Comparison of ENCODE assay signal across 21 cellular contexts in genomic region chr17:74490716-74491115, GRCh38. TPM values are rescaled to one million over a fixed set of nuclear protein-coding genes. Genes with fewer than 3 reads are reported as not detected.
"Had no signal": no experiment of that assay in that cellular context is flagged by ENCODE, and none has a peak within 500 bp of the region (broad histone marks: within the 10 kb centered on the region; RNA-seq: fewer than 3 reads in every experiment).

No MANE protein-coding gene starts in this region.

- H3K27ac ChIP-seq: esophagus muscularis mucosa, heart right ventricle, transverse colon had no signal

- H3K36me3 ChIP-seq: esophagus muscularis mucosa, transverse colon had no signal

- H3K27me3 ChIP-seq: transverse colon had no signal

- H3K36me3 Mint-ChIP-seq: brain had no signal

- H3K9me3 ChIP-seq: esophagus muscularis mucosa, heart right ventricle, transverse colon had no signal

- H3K27ac Mint-ChIP-seq: activated CD4-positive, alpha-beta memory T cell treated with anti-CD3 and anti-CD28 coated beads, Interleukin-2, amount 10 ng/mL, durations not matched to agents 7 days and 5 days; activated CD8-positive, alpha-beta memory T cell treated with anti-CD3 and anti-CD28 coated beads, Interleukin-2, amount 10 ng/mL, durations not matched to agents 7 days and 5 days; activated naive CD4-positive, alpha-beta T cell treated with anti-CD3 and anti-CD28 coated beads, Interleukin-2, amount 10 ng/mL, durations not matched to agents 7 days and 5 days; activated naive CD8-positive, alpha-beta T cell treated with anti-CD3 and anti-CD28 coated beads, Interleukin-2, amount 50 U/mL, for 24 hours; activated T-cell treated with anti-CD3 and anti-CD28 coated beads, Interleukin-2, amount 50 U/mL, for 24 hours; activated T-helper 2 cell treated with anti-CD3 and anti-CD28 coated beads, Interferon-gamma antibody, Interleukin-2, Interleukin-4, amounts not matched to agents 10 μg/mL and 5 μg/mL and 100 μg/mL, durations not matched to agents 14 hours and 24 hours and 36 hours; brain had no signal

- H3K4me1 ChIP-seq: esophagus muscularis mucosa, heart right ventricle had no signal

- H3K4me3 Mint-ChIP-seq: activated CD4-positive, alpha-beta memory T cell treated with anti-CD3 and anti-CD28 coated beads, Interleukin-2, amount 10 ng/mL, durations not matched to agents 7 days and 5 days; activated CD8-positive, alpha-beta memory T cell treated with anti-CD3 and anti-CD28 coated beads, Interleukin-2, amount 10 ng/mL, durations not matched to agents 7 days and 5 days; activated naive CD4-positive, alpha-beta T cell treated with anti-CD3 and anti-CD28 coated beads, Interleukin-2, amount 10 ng/mL, durations not matched to agents 7 days and 5 days; activated naive CD8-positive, alpha-beta T cell treated with anti-CD3 and anti-CD28 coated beads, Interleukin-2, amount 50 U/mL, for 24 hours; activated T-cell treated with anti-CD3 and anti-CD28 coated beads, Interleukin-2, amount 50 U/mL, for 24 hours; brain; nephron had no signal

- H3K4me3 ChIP-seq: esophagus muscularis mucosa, heart right ventricle, transverse colon had no signal

- H3K9me3 Mint-ChIP-seq: activated T-cell treated with anti-CD3 and anti-CD28 coated beads, Interleukin-2, amount 50 U/mL, for 24 hours had no signal

- DNase-seq: activated CD4-positive, alpha-beta memory T cell treated with anti-CD3 and anti-CD28 coated beads, Interleukin-2, amount 10 ng/mL, durations not matched to agents 7 days and 5 days; activated CD4-positive, alpha-beta T cell treated with anti-CD3 and anti-CD28 coated beads for 48 hours; activated CD4-positive, CD25-positive, alpha-beta regulatory T cell; activated CD8-positive, alpha-beta memory T cell treated with anti-CD3 and anti-CD28 coated beads, Interleukin-2, amount 10 ng/mL, durations not matched to agents 7 days and 5 days; activated naive CD4-positive, alpha-beta T cell treated with anti-CD3 and anti-CD28 coated beads, Interleukin-2, amount 10 ng/mL, durations not matched to agents 7 days and 5 days; activated naive CD8-positive, alpha-beta T cell treated with anti-CD3 and anti-CD28 coated beads, Interleukin-2, amount 50 U/mL, for 24 hours; activated T-cell treated with anti-CD3 and anti-CD28 coated beads, Interleukin-2, amount 50 U/mL, for 24 hours; anterior cingulate cortex; central memory CD4-positive, alpha-beta T cell; effector CD4-positive, alpha-beta T cell; heart right ventricle; occipital lobe; retina; stimulated activated naive CD4-positive, alpha-beta T cell treated with Interleukin-2 at 50 U/mL for 16 hours; T-helper 1 cell; T1000; transverse colon had no signal

- H3K27me3 Mint-ChIP-seq: activated naive CD8-positive, alpha-beta T cell treated with anti-CD3 and anti-CD28 coated beads, Interleukin-2, amount 50 U/mL, for 24 hours; activated T-cell treated with anti-CD3 and anti-CD28 coated beads, Interleukin-2, amount 50 U/mL, for 24 hours had no signal

- H3K4me1 Mint-ChIP-seq: nephron had no signal

- ATAC-seq: activated CD8-positive, alpha-beta memory T cell treated with anti-CD3 and anti-CD28 coated beads, Interleukin-2, amount 10 ng/mL, durations not matched to agents 7 days and 5 days; activated naive CD8-positive, alpha-beta T cell treated with anti-CD3 and anti-CD28 coated beads, Interleukin-2, amount 50 U/mL, for 24 hours; heart right ventricle had no signal

RNA-seq across cellular contexts. Expression of gene CD300LB, which starts 40.6 kb away (rescaled TPM):
- total RNA-seq: activated CD4-positive, alpha-beta memory T cell treated with anti-CD3 and anti-CD28 coated beads, Interleukin-2, amount 10 ng/mL, durations not matched to agents 7 days and 5 days; activated CD8-positive, alpha-beta memory T cell treated with anti-CD3 and anti-CD28 coated beads, Interleukin-2, amount 10 ng/mL, durations not matched to agents 7 days and 5 days; activated T-helper 2 cell treated with anti-CD3 and anti-CD28 coated beads, Interferon-gamma antibody, Interleukin-2, Interleukin-4, amounts not matched to agents 10 μg/mL and 5 μg/mL and 100 μg/mL, durations not matched to agents 14 hours and 24 hours and 36 hours; occipital lobe had no signal

RNA-seq across cellular contexts. Expression of gene CD300C, which starts 55.2 kb away (rescaled TPM):
- total RNA-seq: activated T-helper 2 cell treated with anti-CD3 and anti-CD28 coated beads, Interferon-gamma antibody, Interleukin-2, Interleukin-4, amounts not matched to agents 10 μg/mL and 5 μg/mL and 100 μg/mL, durations not matched to agents 14 hours and 24 hours and 36 hours had no signal

RNA-seq across cellular contexts. Expression of gene GPRC5C, which starts 58.8 kb away (rescaled TPM):
- total RNA-seq: activated CD8-positive, alpha-beta memory T cell treated with anti-CD3 and anti-CD28 coated beads, Interleukin-2, amount 10 ng/mL, durations not matched to agents 7 days and 5 days had no signal
